Comparison of ENCODE assay signal across 9 cellular contexts in the genomic region with DNA sequence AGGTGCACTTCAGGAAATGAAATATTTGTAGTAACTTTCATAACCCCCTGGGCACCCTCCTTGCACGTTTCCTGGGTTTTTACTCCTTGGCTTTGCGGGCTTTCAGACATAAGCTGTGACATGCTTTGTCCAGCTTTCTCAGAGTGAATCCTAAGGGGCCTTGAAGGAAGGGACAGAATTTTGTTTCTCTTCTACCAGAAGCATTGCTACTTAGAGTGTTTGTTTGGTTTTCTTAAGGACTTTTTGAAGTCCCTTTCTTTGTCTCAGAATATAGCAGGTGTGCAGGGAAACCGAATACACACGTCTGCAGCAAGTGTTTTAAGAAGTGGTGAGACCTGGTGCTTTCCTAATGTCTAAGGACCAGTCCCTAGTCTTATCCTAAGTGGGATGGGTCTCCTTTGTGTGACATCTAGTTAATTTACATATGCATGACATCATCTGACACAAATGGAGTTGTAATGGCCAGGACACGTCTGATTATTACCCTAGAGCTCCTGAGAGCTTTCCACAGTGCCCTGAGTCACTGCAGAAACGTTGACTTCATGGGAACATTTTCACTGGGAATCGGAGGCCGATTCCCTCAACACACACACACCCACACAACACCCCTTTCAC. TPM values are rescaled to one million over a fixed set of nuclear protein-coding genes. Genes with fewer than 3 reads are reported as not detected.
DNase-seq lines count a peak whose midpoint lies in the region; ATAC-seq, FAIRE-seq and TF ChIP-seq lines count a peak whose summit lies in the region.
"Had no signal": no experiment of that assay in that cellular context is flagged by ENCODE, and none has a peak within 500 bp of the region (broad histone marks: within the 10 kb centered on the region; RNA-seq: fewer than 3 reads in every experiment).

No MANE protein-coding gene starts in this region.

- peak overlapping the region; percentile 56 for H3K4me3 Mint-ChIP-seq in activated T-helper 2 cell treated with anti-CD3 and anti-CD28 coated beads, Interferon-gamma antibody, Interleukin-2, Interleukin-4, amounts not matched to agents 10 μg/mL and 5 μg/mL and 100 μg/mL, durations not matched to agents 14 hours and 24 hours and 36 hours (ENCODE audit: low read depth)
- H3K4me3 Mint-ChIP-seq in stimulated activated memory B cell treated with anti-CD40 and anti-IgM and Interleukin-4, amounts not matched to agents 10 μg/mL and 1 μg/mL and 100 μg/mL, for 72 hours = peak overlapping the region; percentile 61
- peak overlapping the region in 1 of 2 donors; percentile 82 for H3K4me3 Mint-ChIP-seq in CD14-positive monocyte

- H3K27ac Mint-ChIP-seq in activated T-helper 2 cell treated with anti-CD3 and anti-CD28 coated beads, Interferon-gamma antibody, Interleukin-2, Interleukin-4, amounts not matched to agents 10 μg/mL and 5 μg/mL and 100 μg/mL, durations not matched to agents 14 hours and 24 hours and 36 hours = no peak overlapping the region
- no peak overlapping the region for H3K27ac Mint-ChIP-seq in stimulated activated memory B cell treated with anti-CD40 and anti-IgM and Interleukin-4, amounts not matched to agents 10 μg/mL and 1 μg/mL and 100 μg/mL, for 72 hours
- H3K27ac Mint-ChIP-seq in CD14-positive monocyte = no peak overlapping the region

- TF ChIP-seq CTCF in HEK293 (tag by site-specific recombination; IDR thresholded peaks at IDR 0.05) (no peak), CD14-positive monocyte (IDR thresholded peaks at IDR 0.05) (no peak)

- TF ChIP-seq POLR2A in GM12892 (IDR thresholded peaks at IDR 0.05; ENCODE audit: low read depth, low read length) = no peak

- H3K4me1 Mint-ChIP-seq in activated T-helper 2 cell treated with anti-CD3 and anti-CD28 coated beads, Interferon-gamma antibody, Interleukin-2, Interleukin-4, amounts not matched to agents 10 μg/mL and 5 μg/mL and 100 μg/mL, durations not matched to agents 14 hours and 24 hours and 36 hours (ENCODE audit: low read depth) = no peaks in the 10 kb centered on the region
- peaks cover 6% of the 10 kb centered on the region for H3K4me1 Mint-ChIP-seq in stimulated activated memory B cell treated with anti-CD40 and anti-IgM and Interleukin-4, amounts not matched to agents 10 μg/mL and 1 μg/mL and 100 μg/mL, for 72 hours
- H3K4me1 Mint-ChIP-seq in CD14-positive monocyte = peaks cover 1% of the 10 kb centered on the region

- intact Hi-C loops in activated T-helper 2 cell treated with anti-CD3 and anti-CD28 coated beads, Interferon-gamma antibody, Interleukin-2, Interleukin-4, amounts not matched to agents 10 μg/mL and 5 μg/mL and 100 μg/mL, durations not matched to agents 14 hours and 24 hours and 36 hours (cut with micrococcal nuclease) = no loop called here
- intact Hi-C loops in CD14-positive monocyte (cut with micrococcal nuclease) = no loop called here

- peaks cover 44% of the 10 kb centered on the region for H3K27me3 Mint-ChIP-seq in activated T-helper 2 cell treated with anti-CD3 and anti-CD28 coated beads, Interferon-gamma antibody, Interleukin-2, Interleukin-4, amounts not matched to agents 10 μg/mL and 5 μg/mL and 100 μg/mL, durations not matched to agents 14 hours and 24 hours and 36 hours (ENCODE audit: low read depth)
- H3K27me3 Mint-ChIP-seq in stimulated activated memory B cell treated with anti-CD40 and anti-IgM and Interleukin-4, amounts not matched to agents 10 μg/mL and 1 μg/mL and 100 μg/mL, for 72 hours = peaks cover 71% of the 10 kb centered on the region
- peaks cover 49 to 59% (median 55%) of the 10 kb centered on the region in 3 donors for H3K27me3 Mint-ChIP-seq in CD14-positive monocyte (ENCODE audit: low read depth in 3 of 3)

- no peak for FAIRE-seq in GM12892 (lab: Jason Lieb, UNC)
- FAIRE-seq: colon had no signal

- peak overlapping the region; percentile 38 for H3K4me3 ChIP-seq in HEK293 (ENCODE audit: low read depth, low read length)

- no peak for ATAC-seq in stimulated activated memory B cell treated with anti-CD40 and anti-IgM and Interleukin-4, amounts not matched to agents 10 μg/mL and 1 μg/mL and 100 μg/mL, for 72 hours

- H3K36me3 ChIP-seq in HEK293 (ENCODE audit: control insufficient read depth in 2 of 2, insufficient read depth in 1 of 2, low read length in 2 of 2) = no peaks in the 10 kb centered on the region

- H3K4me1 ChIP-seq in HEK293 (ENCODE audit: control insufficient read depth, insufficient read depth, low read length) = peaks cover 3% of the 10 kb centered on the region; the same call in 1 of the 2 replicates

- POLR2A ChIA-PET in HEK293 (lab: Yijun Ruan, JAX) = no interaction called here

- CTCF ChIA-PET in HEK293 (lab: Yijun Ruan, JAX) = interaction anchor here (1.2 kb wide), 1 partner anchor 26 kb away, joined by 4 read pairs; no protein-coding TSS in a partner anchor

- H3K9me3 Mint-ChIP-seq in activated T-helper 2 cell treated with anti-CD3 and anti-CD28 coated beads, Interferon-gamma antibody, Interleukin-2, Interleukin-4, amounts not matched to agents 10 μg/mL and 5 μg/mL and 100 μg/mL, durations not matched to agents 14 hours and 24 hours and 36 hours = no peaks in the 10 kb centered on the region
- H3K9me3 Mint-ChIP-seq in stimulated activated memory B cell treated with anti-CD40 and anti-IgM and Interleukin-4, amounts not matched to agents 10 μg/mL and 1 μg/mL and 100 μg/mL, for 72 hours = no peaks in the 10 kb centered on the region
- peaks cover 0 to 14% (median 2%) of the 10 kb centered on the region in 7 donors for H3K9me3 Mint-ChIP-seq in CD14-positive monocyte

- in situ Hi-C loops in G401 (cut with HindIII; ENCODE audit: low sequenced_read_pairs) = no loop called here

- H3K36me3 Mint-ChIP-seq in activated T-helper 2 cell treated with anti-CD3 and anti-CD28 coated beads, Interferon-gamma antibody, Interleukin-2, Interleukin-4, amounts not matched to agents 10 μg/mL and 5 μg/mL and 100 μg/mL, durations not matched to agents 14 hours and 24 hours and 36 hours (ENCODE audit: low read depth) = no peaks in the 10 kb centered on the region
- no peaks in the 10 kb centered on the region for H3K36me3 Mint-ChIP-seq in stimulated activated memory B cell treated with anti-CD40 and anti-IgM and Interleukin-4, amounts not matched to agents 10 μg/mL and 1 μg/mL and 100 μg/mL, for 72 hours
- peaks cover 0 to 2% of the 10 kb centered on the region in 2 donors for H3K36me3 Mint-ChIP-seq in CD14-positive monocyte

- peak overlapping the region; percentile 4; the same call in 1 of the 2 replicates for H3K27ac ChIP-seq in HEK293 (ENCODE audit: extremely low read depth, low read depth, low read length)

- DNase-seq in DMS79 (lab: John Stamatoyannopoulos, UW) (peak; percentile 42), iPS-NIHi7 (ENCODE audit: extremely low spot score) (peak; percentile 24), GM12892 (ENCODE audit: insufficient read length) (no peak), CD14-positive monocyte (ENCODE audit: low spot score) (no peak), G401 (ENCODE audit: low spot score) (no peak)
- no peak for DNase-seq in activated T-helper 2 cell treated with anti-CD3 and anti-CD28 coated beads, Interferon-gamma antibody, Interleukin-2, Interleukin-4, amounts not matched to agents 10 μg/mL and 5 μg/mL and 100 μg/mL, durations not matched to agents 14 hours and 24 hours and 36 hours (ENCODE audit: low spot score)

- no peaks in the 10 kb centered on the region for H3K9me3 ChIP-seq in HEK293 (ENCODE audit: control insufficient read depth, insufficient read depth, low read depth, low read length)

TF ChIP-seq in HEK293, 187 proteins besides CTCF, POLR2A, EP300 and RAD21 (continues in another document):
- TF ChIP-seq ZBTB17 (tag by site-specific recombination; IDR thresholded peaks at IDR 0.05) (0 out of 2 replicates have a peak, but pooled peaks have one; percentile 18), ZBTB21 (tag by site-specific recombination; IDR thresholded peaks at IDR 0.05) (peak; percentile 78), ZNF174 (tag by site-specific recombination; IDR thresholded peaks at IDR 0.05) (no peak), ZEB2 (tag by site-specific recombination; IDR thresholded peaks at IDR 0.05) (peak; percentile 62), IKZF3 (tag by site-specific recombination; IDR thresholded peaks at IDR 0.05) (peak; percentile 69), ZBTB20 (tag by site-specific recombination; IDR thresholded peaks at IDR 0.05) (peak; percentile 43), ZNF555 (tag by site-specific recombination; conservative IDR thresholded peaks at IDR 0.05) (no peak)
- TF ChIP-seq, protein P1, sequence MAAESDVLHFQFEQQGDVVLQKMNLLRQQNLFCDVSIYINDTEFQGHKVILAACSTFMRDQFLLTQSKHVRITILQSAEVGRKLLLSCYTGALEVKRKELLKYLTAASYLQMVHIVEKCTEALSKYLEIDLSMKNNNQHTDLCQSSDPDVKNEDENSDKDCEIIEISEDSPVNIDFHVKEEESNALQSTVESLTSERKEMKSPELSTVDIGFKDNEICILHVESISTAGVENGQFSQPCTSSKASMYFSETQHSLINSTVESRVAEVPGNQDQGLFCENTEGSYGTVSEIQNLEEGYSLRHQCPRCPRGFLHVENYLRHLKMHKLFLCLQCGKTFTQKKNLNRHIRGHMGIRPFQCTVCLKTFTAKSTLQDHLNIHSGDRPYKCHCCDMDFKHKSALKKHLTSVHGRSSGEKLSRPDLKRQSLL (tag by site-specific recombination; IDR thresholded peaks at IDR 0.05) = peak; percentile 95
- TF ChIP-seq, protein P2, sequence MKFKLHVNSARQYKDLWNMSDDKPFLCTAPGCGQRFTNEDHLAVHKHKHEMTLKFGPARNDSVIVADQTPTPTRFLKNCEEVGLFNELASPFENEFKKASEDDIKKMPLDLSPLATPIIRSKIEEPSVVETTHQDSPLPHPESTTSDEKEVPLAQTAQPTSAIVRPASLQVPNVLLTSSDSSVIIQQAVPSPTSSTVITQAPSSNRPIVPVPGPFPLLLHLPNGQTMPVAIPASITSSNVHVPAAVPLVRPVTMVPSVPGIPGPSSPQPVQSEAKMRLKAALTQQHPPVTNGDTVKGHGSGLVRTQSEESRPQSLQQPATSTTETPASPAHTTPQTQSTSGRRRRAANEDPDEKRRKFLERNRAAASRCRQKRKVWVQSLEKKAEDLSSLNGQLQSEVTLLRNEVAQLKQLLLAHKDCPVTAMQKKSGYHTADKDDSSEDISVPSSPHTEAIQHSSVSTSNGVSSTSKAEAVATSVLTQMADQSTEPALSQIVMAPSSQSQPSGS (tag by site-specific recombination; IDR thresholded peaks at IDR 0.05; ENCODE audit: low read depth) = peak; percentile 98

RNA-seq across cellular contexts. Expression of a gene that starts 1.3 kb away (rescaled TPM):
- 0.30 and 0.60 TPM in 2 replicates for total RNA-seq in activated T-helper 2 cell treated with anti-CD3 and anti-CD28 coated beads, Interferon-gamma antibody, Interleukin-2, Interleukin-4, amounts not matched to agents 10 μg/mL and 5 μg/mL and 100 μg/mL, durations not matched to agents 14 hours and 24 hours and 36 hours
- 2.2 TPM for polyA plus RNA-seq in GM12892 (2012; ENCODE audit: missing spikeins)
- polyA plus RNA-seq in CD14-positive monocyte = not detected
- total RNA-seq in G401 (2014; rRNA removed; shearing (Covaris generic)) = 1.7 and 4.3 TPM in 2 replicates

RNA-seq across cellular contexts. Expression of a gene that starts 36.9 kb away (rescaled TPM):
- not detected in 2 replicates for total RNA-seq in activated T-helper 2 cell treated with anti-CD3 and anti-CD28 coated beads, Interferon-gamma antibody, Interleukin-2, Interleukin-4, amounts not matched to agents 10 μg/mL and 5 μg/mL and 100 μg/mL, durations not matched to agents 14 hours and 24 hours and 36 hours
- polyA plus RNA-seq in GM12892 (2012; ENCODE audit: missing spikeins) = 0.19 TPM
- under 1 TPM in 1 of 2 donors, not detected in 1; 0.09 TPM for polyA plus RNA-seq in CD14-positive monocyte
- 0.31 and 3.9 TPM in 2 replicates for total RNA-seq in G401 (2014; rRNA removed; shearing (Covaris generic))

Comparison
In these comparisons a context has a peak if more than half of its experiments do, and no peak if none do; other contexts are left out.
1. DNase-seq: peak in DMS79 (single experiment) and iPS-NIHi7 (single experiment); none in activated T-helper 2 cell treated with anti-CD3 and anti-CD28 coated beads, Interferon-gamma antibody, Interleukin-2, Interleukin-4, amounts not matched to agents 10 μg/mL and 5 μg/mL and 100 μg/mL, durations not matched to agents 14 hours and 24 hours and 36 hours (single experiment), GM12892 (single experiment), CD14-positive monocyte (single experiment) and G401 (single experiment).